ENCODE assay signal across 24 cellular contexts in genomic region chr3:52978109-52978754, GRCh38.
DNase-seq lines count a peak whose midpoint lies in the region; ATAC-seq, FAIRE-seq and TF ChIP-seq lines count a peak whose summit lies in the region.
"Had no signal": no experiment of that assay in that cellular context is flagged by ENCODE, and none has a peak within 500 bp of the region (broad histone marks: within the 10 kb centered on the region; RNA-seq: fewer than 3 reads in every experiment).

No MANE protein-coding gene starts in this region.

- DNase-seq in GM23338 (ENCODE audit: low spot score) (no peak), choroid plexus epithelial cell (ENCODE audit: low read depth) (peak; percentile 32), left lobe of liver (ENCODE audit: low spot score) (no peak), Kasumi-1 (lab: John Stamatoyannopoulos, UW) (no peak), T-helper 1 cell (no peak)
- DNase-seq in activated T-helper 2 cell treated with anti-CD3 and anti-CD28 coated beads, Interferon-gamma antibody, Interleukin-2, Interleukin-4, amounts not matched to agents 10 μg/mL and 5 μg/mL and 100 μg/mL, durations not matched to agents 14 hours and 24 hours and 36 hours (ENCODE audit: low spot score), result no peak
- DNase-seq: activated B cell treated with CpG ODN at 0.5 μM for 24 hours; activated CD4-positive, alpha-beta memory T cell treated with anti-CD3 and anti-CD28 coated beads, Interleukin-2, amount 10 ng/mL, durations not matched to agents 7 days and 5 days; activated naive CD4-positive, alpha-beta T cell treated with Interleukin-2 at 50 U/mL for 16 hours; C1 segment of cervical spinal cord; colonic mucosa; GM23248; NCI-H2107; NCI-H526; OCI-M1; spleen had no signal

- peaks cover 4% of the 10 kb centered on the region; the same call in 1 of the 2 replicates for H3K79me2 ChIP-seq in GM23338 (replicated peaks; ENCODE audit: insufficient read depth)

- no peak overlapping the region for H3K4me3 ChIP-seq in GM23338
- no peak overlapping the region for H3K4me3 ChIP-seq in choroid plexus epithelial cell (ENCODE audit: low read depth, low read length)
- H3K4me3 ChIP-seq: ascending aorta, colonic mucosa, GM23248, spleen, suprapubic skin, vagina had no signal

- H2AFZ ChIP-seq in GM23338, result no peak overlapping the region
- H2AFZ ChIP-seq: GM23248 had no signal

- H3K27ac ChIP-seq in GM23338 (ENCODE audit: low read depth), result no peak overlapping the region; the same call in 1 of the 2 replicates
- H3K27ac ChIP-seq: ascending aorta, colonic mucosa, GM23248, spleen, suprapubic skin, vagina had no signal

- intact Hi-C loops in activated T-helper 2 cell treated with anti-CD3 and anti-CD28 coated beads, Interferon-gamma antibody, Interleukin-2, Interleukin-4, amounts not matched to agents 10 μg/mL and 5 μg/mL and 100 μg/mL, durations not matched to agents 14 hours and 24 hours and 36 hours (cut with micrococcal nuclease), result no loop called here

- no peaks in the 10 kb centered on the region for H3K4me1 ChIP-seq in GM23338 (ENCODE audit: insufficient read depth)
- H3K4me1 ChIP-seq: ascending aorta, colonic mucosa, vagina had no signal

- H3K4me3 Mint-ChIP-seq in GM23338, result no peak overlapping the region
- no peak overlapping the region for H3K4me3 Mint-ChIP-seq in activated T-helper 2 cell treated with anti-CD3 and anti-CD28 coated beads, Interferon-gamma antibody, Interleukin-2, Interleukin-4, amounts not matched to agents 10 μg/mL and 5 μg/mL and 100 μg/mL, durations not matched to agents 14 hours and 24 hours and 36 hours (ENCODE audit: low read depth)
- H3K4me3 Mint-ChIP-seq: activated B cell treated with CpG ODN at 0.5 μM for 24 hours; activated CD4-positive, alpha-beta memory T cell treated with anti-CD3 and anti-CD28 coated beads, Interleukin-2, amount 10 ng/mL, durations not matched to agents 7 days and 5 days; memory B cell; natural killer cell treated with Interleukin-12 subunit alpha and Interleukin-12 subunit beta and Interleukin-15 and Interleukin-18, amount 100 ng/mL, for 72 hours had no signal

- peaks cover 3% of the 10 kb centered on the region; the same call in 1 of the 2 replicates for H4K20me1 ChIP-seq in GM23338 (replicated peaks; ENCODE audit: insufficient read depth)

- no peaks in the 10 kb centered on the region for H3F3A ChIP-seq in GM23338 (replicated peaks; ENCODE audit: low read depth)

- H3K4me1 Mint-ChIP-seq in GM23338, result peaks cover 12% of the 10 kb centered on the region
- H3K4me1 Mint-ChIP-seq in activated T-helper 2 cell treated with anti-CD3 and anti-CD28 coated beads, Interferon-gamma antibody, Interleukin-2, Interleukin-4, amounts not matched to agents 10 μg/mL and 5 μg/mL and 100 μg/mL, durations not matched to agents 14 hours and 24 hours and 36 hours (ENCODE audit: low read depth), result peaks cover 22% of the 10 kb centered on the region

- H3K36me3 Mint-ChIP-seq in GM23338 (ENCODE audit: low read depth), result no peaks in the 10 kb centered on the region
- H3K36me3 Mint-ChIP-seq in activated T-helper 2 cell treated with anti-CD3 and anti-CD28 coated beads, Interferon-gamma antibody, Interleukin-2, Interleukin-4, amounts not matched to agents 10 μg/mL and 5 μg/mL and 100 μg/mL, durations not matched to agents 14 hours and 24 hours and 36 hours (ENCODE audit: low read depth), result peaks cover 2% of the 10 kb centered on the region
- H3K36me3 Mint-ChIP-seq: natural killer cell treated with Interleukin-12 subunit alpha and Interleukin-12 subunit beta and Interleukin-15 and Interleukin-18, amount 100 ng/mL, for 72 hours had no signal

- peak; percentile 65 for FAIRE-seq in A204.1 (lab: Jason Lieb, UNC)
- FAIRE-seq: endometrium had no signal

- H3K27me3 Mint-ChIP-seq in GM23338 (ENCODE audit: insufficient read depth, low read depth, poor library complexity), result peaks cover 3% of the 10 kb centered on the region
- no peaks in the 10 kb centered on the region for H3K27me3 Mint-ChIP-seq in activated T-helper 2 cell treated with anti-CD3 and anti-CD28 coated beads, Interferon-gamma antibody, Interleukin-2, Interleukin-4, amounts not matched to agents 10 μg/mL and 5 μg/mL and 100 μg/mL, durations not matched to agents 14 hours and 24 hours and 36 hours (ENCODE audit: low read depth)
- H3K27me3 Mint-ChIP-seq: activated B cell treated with CpG ODN at 0.5 μM for 24 hours; activated CD4-positive, alpha-beta memory T cell treated with anti-CD3 and anti-CD28 coated beads, Interleukin-2, amount 10 ng/mL, durations not matched to agents 7 days and 5 days; memory B cell; natural killer cell treated with Interleukin-12 subunit alpha and Interleukin-12 subunit beta and Interleukin-15 and Interleukin-18, amount 100 ng/mL, for 72 hours had no signal

- H3K36me3 ChIP-seq in GM23338 (ENCODE audit: insufficient read depth), result no peaks in the 10 kb centered on the region
- H3K36me3 ChIP-seq: ascending aorta, colonic mucosa, spleen, suprapubic skin, vagina had no signal

- no peaks in the 10 kb centered on the region for H3K27me3 ChIP-seq in GM23338 (ENCODE audit: insufficient read depth)
- H3K27me3 ChIP-seq: ascending aorta, colonic mucosa, spleen, suprapubic skin, vagina had no signal

- H3K9me3 Mint-ChIP-seq in GM23338, result no peaks in the 10 kb centered on the region; the same call in 2 of the 3 replicates
- H3K9me3 Mint-ChIP-seq in activated T-helper 2 cell treated with anti-CD3 and anti-CD28 coated beads, Interferon-gamma antibody, Interleukin-2, Interleukin-4, amounts not matched to agents 10 μg/mL and 5 μg/mL and 100 μg/mL, durations not matched to agents 14 hours and 24 hours and 36 hours, result no peaks in the 10 kb centered on the region
- H3K9me3 Mint-ChIP-seq: activated B cell treated with CpG ODN at 0.5 μM for 24 hours; activated CD4-positive, alpha-beta memory T cell treated with anti-CD3 and anti-CD28 coated beads, Interleukin-2, amount 10 ng/mL, durations not matched to agents 7 days and 5 days; natural killer cell treated with Interleukin-12 subunit alpha and Interleukin-12 subunit beta and Interleukin-15 and Interleukin-18, amount 100 ng/mL, for 72 hours had no signal

- H3K9me2 ChIP-seq in GM23338 (ENCODE audit: insufficient read depth), result no peaks in the 10 kb centered on the region

- ATAC-seq in GM23338, result no peak
- peak; percentile 44 for ATAC-seq in left lobe of liver
- no peak for ATAC-seq in GM19467 (IDR thresholded peaks at IDR 0.05; ENCODE audit: unreplicated experiment)
- ATAC-seq: natural killer cell treated with Interleukin-12 subunit alpha and Interleukin-12 subunit beta and Interleukin-15 and Interleukin-18, amount 100 ng/mL, for 72 hours had no signal

- no peak overlapping the region for H3K4me2 ChIP-seq in GM23338

- peak overlapping the region; percentile 4; the same call in 1 of the 2 replicates for H3K27ac Mint-ChIP-seq in GM23338
- no peak overlapping the region for H3K27ac Mint-ChIP-seq in activated T-helper 2 cell treated with anti-CD3 and anti-CD28 coated beads, Interferon-gamma antibody, Interleukin-2, Interleukin-4, amounts not matched to agents 10 μg/mL and 5 μg/mL and 100 μg/mL, durations not matched to agents 14 hours and 24 hours and 36 hours
- H3K27ac Mint-ChIP-seq: activated CD4-positive, alpha-beta memory T cell treated with anti-CD3 and anti-CD28 coated beads, Interleukin-2, amount 10 ng/mL, durations not matched to agents 7 days and 5 days; memory B cell; natural killer cell treated with Interleukin-12 subunit alpha and Interleukin-12 subunit beta and Interleukin-15 and Interleukin-18, amount 100 ng/mL, for 72 hours had no signal

- TF ChIP-seq CTCF in GM23338 (conservative IDR thresholded peaks at IDR 0.05; ENCODE audit: low read depth in 2 of 2), result no peak
- TF ChIP-seq CTCF in choroid plexus epithelial cell (conservative IDR thresholded peaks at IDR 0.05; ENCODE audit: low read depth, low read length), result no peak

TF ChIP-seq in GM23338, 12 proteins besides CTCF, POLR2A, EP300 and RAD21 (continues in another document):
- TF ChIP-seq EZH2phosphoT487 (IDR thresholded peaks at IDR 0.05; ENCODE audit: unreplicated experiment) (no peak), JUNB (IDR thresholded peaks at IDR 0.05; ENCODE audit: unreplicated experiment) (no peak), ETS1 (IDR thresholded peaks at IDR 0.05) (no peak), ZNF114 (CRISPR knock-in tag; IDR thresholded peaks at IDR 0.05) (no peak), NANOG (IDR thresholded peaks at IDR 0.05; ENCODE audit: borderline replicate concordance) (no peak)
